ENCODE assay signal across 8 cellular contexts in genomic region chr1:25642710-25643109, GRCh38. TPM values are rescaled to one million over a fixed set of nuclear protein-coding genes. Genes with fewer than 3 reads are reported as not detected.
DNase-seq lines count a peak whose midpoint lies in the region; ATAC-seq and TF ChIP-seq lines count a peak whose summit lies in the region.

No MANE protein-coding gene starts in this region.

- peaks cover 29% of the 10 kb centered on the region for H3K4me1 ChIP-seq in CD4-positive, CD25-positive, alpha-beta regulatory T cell (ENCODE audit: control insufficient read depth, insufficient read depth, low read length, poor library complexity, severe bottlenecking)

- peak; percentile 87 to 90 for ATAC-seq in CD4-positive, CD25-positive, alpha-beta regulatory T cell (ENCODE audit: low read depth in 2 of 2)
- peak; percentile 52 for ATAC-seq in HG03342 (IDR thresholded peaks at IDR 0.05; ENCODE audit: unreplicated experiment)
- peak; percentile 91 for ATAC-seq in activated CD8-positive, alpha-beta T cell treated with anti-CD3 and anti-CD28 coated beads for 36 hours

- peak; percentile 47 to 86 (median 77) for DNase-seq in CD4-positive, CD25-positive, alpha-beta regulatory T cell
- DNase-seq in activated CD8-positive, alpha-beta T cell treated with anti-CD3 and anti-CD28 coated beads for 36 hours, result peak; percentile 90
- peak; percentile 31 for DNase-seq in epidermal melanocyte (ENCODE audit: insufficient read length, low spot score)
- peak in 2 of 3 experiments; percentile 36 to 52 for DNase-seq in stimulated activated CD4-positive, alpha-beta T cell treated with anti-CD3 and anti-CD28 coated beads, TNF-alpha, amount 100 ng/mL, for 4 hours (ENCODE audit: low read depth in 3 of 3)
- DNase-seq in HK-2 (ENCODE audit: unreplicated experiment), result no peak
- no peak for DNase-seq in NK-92 (lab: John Stamatoyannopoulos, UW; ENCODE audit: unreplicated experiment)
- no peak for DNase-seq in NCI-H1417 (lab: John Stamatoyannopoulos, UW)

- peak overlapping the region in 3 of 4 donors; percentile 42 to 81 (median 62) for H3K4me3 Mint-ChIP-seq in CD4-positive, CD25-positive, alpha-beta regulatory T cell
- peak overlapping the region; percentile 40 for H3K4me3 Mint-ChIP-seq in activated CD8-positive, alpha-beta T cell treated with anti-CD3 and anti-CD28 coated beads for 36 hours

- no peak for TF ChIP-seq CTCF in activated CD8-positive, alpha-beta T cell treated with anti-CD3 and anti-CD28 coated beads for 36 hours (IDR thresholded peaks at IDR 0.05)

- H3K27me3 ChIP-seq in CD4-positive, CD25-positive, alpha-beta regulatory T cell (ENCODE audit: control insufficient read depth, insufficient read depth, low read length), result no peaks in the 10 kb centered on the region

- H3K9me3 ChIP-seq in CD4-positive, CD25-positive, alpha-beta regulatory T cell (ENCODE audit: control insufficient read depth in 2 of 2, low read length in 2 of 2), result peaks cover 10 to 11% of the 10 kb centered on the region in 2 experiments

- H3K9me3 Mint-ChIP-seq in CD4-positive, CD25-positive, alpha-beta regulatory T cell, result peaks cover 0 to 12% (median 2%) of the 10 kb centered on the region in 7 donors
- H3K9me3 Mint-ChIP-seq in activated CD8-positive, alpha-beta T cell treated with anti-CD3 and anti-CD28 coated beads for 36 hours, result peaks cover 15% of the 10 kb centered on the region

- H3K36me3 ChIP-seq in CD4-positive, CD25-positive, alpha-beta regulatory T cell (ENCODE audit: control insufficient read depth, insufficient read depth, low read length), result no peaks in the 10 kb centered on the region

- peak overlapping the region; percentile 1 to 92 (median 72) for H3K27ac Mint-ChIP-seq in CD4-positive, CD25-positive, alpha-beta regulatory T cell
- peak overlapping the region; percentile 62 for H3K27ac Mint-ChIP-seq in activated CD8-positive, alpha-beta T cell treated with anti-CD3 and anti-CD28 coated beads for 36 hours

- peak overlapping the region; percentile 66 for H3K27ac ChIP-seq in CD4-positive, CD25-positive, alpha-beta regulatory T cell (ENCODE audit: insufficient read depth, low read length, poor library complexity, severe bottlenecking)

- H3K4me3 ChIP-seq in CD4-positive, CD25-positive, alpha-beta regulatory T cell (ENCODE audit: low read depth, low read length), result peak overlapping the region; percentile 52

- H3K27me3 Mint-ChIP-seq in CD4-positive, CD25-positive, alpha-beta regulatory T cell, result peaks cover 43% of the 10 kb centered on the region
- peaks cover 8% of the 10 kb centered on the region for H3K27me3 Mint-ChIP-seq in activated CD8-positive, alpha-beta T cell treated with anti-CD3 and anti-CD28 coated beads for 36 hours

- intact Hi-C loops in activated CD8-positive, alpha-beta T cell treated with anti-CD3 and anti-CD28 coated beads for 36 hours (cut with micrococcal nuclease), result loop anchor here (1.0 kb wide), 1 partner anchor 34 kb away; no protein-coding TSS in a partner anchor

- peaks cover 33% of the 10 kb centered on the region for H3K36me3 Mint-ChIP-seq in CD4-positive, CD25-positive, alpha-beta regulatory T cell
- H3K36me3 Mint-ChIP-seq in activated CD8-positive, alpha-beta T cell treated with anti-CD3 and anti-CD28 coated beads for 36 hours (ENCODE audit: low read depth), result peaks cover 18% of the 10 kb centered on the region

- CTCF ChIA-PET in activated CD8-positive, alpha-beta T cell treated with anti-CD3 and anti-CD28 coated beads for 36 hours (lab: Charles Lee), result interaction anchor here (0.8 to 4.9 kb wide), 9 partner anchors 11 to 253 kb away, joined by 3 to 25 read pairs (median 5); no protein-coding TSS in a partner anchor

- POLR2A ChIA-PET in activated CD8-positive, alpha-beta T cell treated with anti-CD3 and anti-CD28 coated beads for 36 hours (lab: Charles Lee), result interaction anchor here (0.6 to 2.7 kb wide), 7 partner anchors 11 to 346 kb away, joined by 3 to 10 read pairs (median 4); no protein-coding TSS in a partner anchor

- H3K4me1 Mint-ChIP-seq in CD4-positive, CD25-positive, alpha-beta regulatory T cell, result peaks cover 17 to 68% (median 31%) of the 10 kb centered on the region in 4 donors
- peaks cover 57% of the 10 kb centered on the region for H3K4me1 Mint-ChIP-seq in activated CD8-positive, alpha-beta T cell treated with anti-CD3 and anti-CD28 coated beads for 36 hours (ENCODE audit: low read depth)

RNA-seq across cellular contexts. Expression of gene MAN1C1, which starts 26.1 kb away (rescaled TPM):
- total RNA-seq in CD4-positive, CD25-positive, alpha-beta regulatory T cell, result 15.1 TPM
- 1 to 10 TPM; 3.1 to 3.5 (median 3.3) TPM for polyA plus RNA-seq in CD4-positive, CD25-positive, alpha-beta regulatory T cell
- 1 to 10 TPM; 3.7 to 4.4 TPM for total RNA-seq in activated CD8-positive, alpha-beta T cell treated with anti-CD3 and anti-CD28 coated beads for 36 hours

Comparison
In these comparisons a context has a peak if more than half of its experiments do, and no peak if none do; other contexts are left out.
1. DNase-seq: peak in CD4-positive, CD25-positive, alpha-beta regulatory T cell (3 of 3), activated CD8-positive, alpha-beta T cell treated with anti-CD3 and anti-CD28 coated beads for 36 hours (single experiment), epidermal melanocyte (single experiment) and stimulated activated CD4-positive, alpha-beta T cell treated with anti-CD3 and anti-CD28 coated beads, TNF-alpha, amount 100 ng/mL, for 4 hours (2 of 3); none in HK-2 (single experiment), NK-92 (single experiment) and NCI-H1417 (0 of 3).
2. Peak in every context shown above with its lines, with median percentiles within 50 percentile points of each other: ATAC-seq.